ENCODE assay signal across 8 cellular contexts in genomic region chr11:114183041-114183511, GRCh38.
DNase-seq lines count a peak whose midpoint lies in the region; ATAC-seq lines count a peak whose summit lies in the region.

No MANE protein-coding gene starts in this region.

- no peak for ATAC-seq in HG03432 (IDR thresholded peaks at IDR 0.05; ENCODE audit: unreplicated experiment)

- no peaks in the 10 kb centered on the region for H3K27me3 ChIP-seq in esophagus (ENCODE audit: control insufficient read depth in 1 of 2, insufficient read depth in 2 of 2, low read length in 2 of 2)

- H3K4me1 ChIP-seq in esophagus (ENCODE audit: control insufficient read depth in 2 of 2, insufficient read depth in 2 of 2, low read length in 1 of 2), result peaks cover 2 to 8% of the 10 kb centered on the region in 2 donors

- DNase-seq in CMK (ENCODE audit: low read depth), result peak; percentile 67
- peak; percentile 36 to 51 for DNase-seq in activated CD8-positive, alpha-beta memory T cell treated with anti-CD3 and anti-CD28 coated beads for 4 hours (ENCODE audit: low read depth in 2 of 2)
- DNase-seq in stimulated activated CD4-positive, alpha-beta T cell treated with anti-CD3 and anti-CD28 coated beads, Interleukin-4, amount 100 ng/mL, for 24 hours, result peak; percentile 50
- DNase-seq in HT-29 (ENCODE audit: low spot score), result no peak
- no peak for DNase-seq in posterior vena cava (ENCODE audit: low spot score)
- no peak for DNase-seq in MV-4-11 (lab: John Stamatoyannopoulos, UW)

- H3K36me3 ChIP-seq in esophagus (ENCODE audit: control insufficient read depth in 2 of 2, insufficient read depth in 2 of 2, low read length in 1 of 2), result peaks cover 4 to 5% of the 10 kb centered on the region in 2 donors

- no peaks in the 10 kb centered on the region for H3K9me3 ChIP-seq in esophagus (ENCODE audit: control insufficient read depth in 2 of 2, insufficient read depth in 1 of 2, low read depth in 1 of 2, low read length in 1 of 2)

- 58 to 65% methylated on average over 16 of the region's 16 CpGs for WGBS in esophagus, 2 donors

- no peak overlapping the region for H3K4me3 ChIP-seq in esophagus (ENCODE audit: low read depth in 1 of 2, low read length in 2 of 2)

- intact Hi-C loops in posterior vena cava (cut with DNase I), result loop anchor here in 1 of 2 donors (5.0 kb wide), 1 partner anchor 126 kb away; the partner anchor contains the start of gene ZBTB16

- peak overlapping the region; percentile 42 to 71 for H3K27ac ChIP-seq in esophagus (ENCODE audit: low read depth in 2 of 2, low read length in 1 of 2)

Comparison
In these comparisons a context has a peak if more than half of its experiments do, and no peak if none do; other contexts are left out.
1. DNase-seq: peak in CMK (single experiment), activated CD8-positive, alpha-beta memory T cell treated with anti-CD3 and anti-CD28 coated beads for 4 hours (2 of 2) and stimulated activated CD4-positive, alpha-beta T cell treated with anti-CD3 and anti-CD28 coated beads, Interleukin-4, amount 100 ng/mL, for 24 hours (single experiment); none in HT-29 (single experiment), posterior vena cava (single experiment) and MV-4-11 (single experiment).